14 cellular contexts compared by ENCODE assay signal in the genomic region with DNA sequence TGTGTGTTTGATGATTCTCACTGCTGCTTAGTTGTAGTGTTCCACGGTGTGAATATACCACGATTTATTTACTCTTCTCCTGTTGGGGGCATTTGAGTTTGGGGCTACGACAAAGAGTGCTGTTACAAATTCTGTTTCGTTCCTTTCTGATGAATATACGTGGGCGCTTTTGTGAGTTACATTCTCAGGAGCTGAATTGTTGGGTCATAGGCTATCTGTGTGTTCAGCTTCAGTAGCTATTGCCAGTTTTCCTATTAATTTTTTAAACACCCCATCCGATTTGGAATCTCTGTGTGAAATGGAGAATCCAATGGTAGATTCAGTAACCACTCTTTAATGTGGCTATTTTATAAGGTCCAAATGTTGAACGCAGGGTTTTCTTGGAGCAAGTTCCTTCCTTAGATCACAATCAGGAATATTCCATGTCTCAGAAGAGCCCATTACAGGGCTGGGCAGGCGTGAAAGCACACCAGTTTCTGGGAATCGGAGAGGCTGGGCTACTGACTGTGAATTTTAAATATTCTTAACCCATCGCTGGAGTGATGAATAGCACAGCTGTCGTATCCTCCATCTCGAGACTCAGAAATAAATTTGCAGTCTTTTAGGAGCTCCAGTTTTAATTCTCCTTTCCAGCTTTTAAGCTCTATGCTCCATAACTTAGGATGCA.
DNase-seq lines count a peak whose midpoint lies in the region; FAIRE-seq and TF ChIP-seq lines count a peak whose summit lies in the region.
"Had no signal": no experiment of that assay in that cellular context is flagged by ENCODE, and none has a peak within 500 bp of the region (broad histone marks: within the 10 kb centered on the region; RNA-seq: fewer than 3 reads in every experiment).

No MANE protein-coding gene starts in this region.

- H3K27me3 ChIP-seq in astrocyte (ENCODE audit: insufficient read depth, low read length) (no peaks in the 10 kb centered on the region), subcutaneous abdominal adipose tissue (ENCODE audit: control insufficient read depth in 5 of 5, insufficient read depth in 4 of 5, low read length in 5 of 5) (peaks cover 0 to 8% (median 0%) of the 10 kb centered on the region in 5 donors)

- peaks cover 2% of the 10 kb centered on the region for H4K20me1 ChIP-seq in astrocyte (ENCODE audit: insufficient read depth, low read length)

- no peak for TF ChIP-seq CTCF in astrocyte (IDR thresholded peaks at IDR 0.05; ENCODE audit: insufficient read depth, low read depth, low read length)

- H3K27ac Mint-ChIP-seq in astrocyte (ENCODE audit: unreplicated experiment) = no peak overlapping the region

- H3K27ac ChIP-seq in astrocyte (ENCODE audit: low read depth, low read length) (peak overlapping the region; percentile 24), subcutaneous abdominal adipose tissue (ENCODE audit: low read depth, low read length) (peak overlapping the region; percentile 29)

- DNase-seq in NCI-H2227 treated with DMSO at 0.1 percent for 48 hours (lab: John Stamatoyannopoulos, UW) (peak; percentile 16), NCI-H2227 (lab: John Stamatoyannopoulos, UW; ENCODE audit: unreplicated experiment) (no peak), astrocyte (ENCODE audit: low read depth) (peak; percentile 57), inferior parietal cortex (ENCODE audit: extremely low spot score) (peak; percentile 53), NCI-H2196 (lab: John Stamatoyannopoulos, UW; ENCODE audit: unreplicated experiment) (no peak), NCI-H69 (lab: John Stamatoyannopoulos, UW) (no peak), iPS-NIHi7 (ENCODE audit: extremely low spot score) (no peak)
- DNase-seq: 8988T; activated naive CD4-positive, alpha-beta T cell treated with Interleukin-2 at 50 U/mL for 16 hours; SIG-M5 had no signal

- peaks cover 13% of the 10 kb centered on the region for H3K4me1 Mint-ChIP-seq in astrocyte (ENCODE audit: low read depth, unreplicated experiment)

- H2AFZ ChIP-seq in astrocyte (ENCODE audit: low read depth, low read length) = no peak overlapping the region

- peak overlapping the region; percentile 43 for H3K4me3 ChIP-seq in astrocyte (ENCODE audit: insufficient read depth, low read depth, low read length)
- H3K4me3 ChIP-seq in subcutaneous abdominal adipose tissue (ENCODE audit: low read depth in 1 of 5, low read length in 5 of 5) = peak overlapping the region in 2 of 5 donors; percentile 26 to 47

- peaks cover 5% of the 10 kb centered on the region for H3K79me2 ChIP-seq in astrocyte (ENCODE audit: insufficient read depth, low read length)

- no peak for FAIRE-seq in astrocyte (lab: Jason Lieb, UNC)
- FAIRE-seq: colon, keratinocyte, TTC549 had no signal

- H3K36me3 ChIP-seq in astrocyte (ENCODE audit: insufficient read depth, low read length) = no peaks in the 10 kb centered on the region
- H3K36me3 ChIP-seq in subcutaneous abdominal adipose tissue (ENCODE audit: control insufficient read depth in 5 of 5, insufficient read depth in 5 of 5, low read length in 5 of 5) = no peaks in the 10 kb centered on the region

- H3K9me3 ChIP-seq in astrocyte (ENCODE audit: insufficient read depth, low read depth, low read length) (no peaks in the 10 kb centered on the region), subcutaneous abdominal adipose tissue (ENCODE audit: control insufficient read depth in 5 of 5, low read length in 5 of 5) (peaks cover 0 to 4% (median 0%) of the 10 kb centered on the region in 5 donors)

- H3K4me2 ChIP-seq in astrocyte (ENCODE audit: low read length) = peak overlapping the region; percentile 77

- H3K9me3 Mint-ChIP-seq in astrocyte (ENCODE audit: unreplicated experiment) = no peaks in the 10 kb centered on the region

- H3K4me3 Mint-ChIP-seq in astrocyte (ENCODE audit: unreplicated experiment) = no peak overlapping the region

- no peaks in the 10 kb centered on the region for H3K36me3 Mint-ChIP-seq in astrocyte (ENCODE audit: low read depth, unreplicated experiment)

- H3K9ac ChIP-seq in astrocyte (ENCODE audit: low read length) (peak overlapping the region; percentile 73), subcutaneous abdominal adipose tissue (ENCODE audit: low read length in 5 of 5) (no peak overlapping the region)

- H3K4me1 ChIP-seq in astrocyte (ENCODE audit: insufficient read depth, low read length) (peaks cover 31% of the 10 kb centered on the region), subcutaneous abdominal adipose tissue (ENCODE audit: control insufficient read depth in 5 of 5, insufficient read depth in 5 of 5, low read length in 5 of 5) (peaks cover 12 to 42% (median 29%) of the 10 kb centered on the region in 5 donors)

- no peaks in the 10 kb centered on the region for H3K27me3 Mint-ChIP-seq in astrocyte (ENCODE audit: low read depth, unreplicated experiment)

Comparison
In these comparisons a context has a peak if more than half of its experiments do, and no peak if none do; other contexts are left out.
1. DNase-seq: peak in NCI-H2227 treated with DMSO at 0.1 percent for 48 hours (single experiment), astrocyte (single experiment) and inferior parietal cortex (single experiment); none in NCI-H2227 (single experiment), NCI-H2196 (single experiment), NCI-H69 (single experiment) and iPS-NIHi7 (single experiment).